Comparison of ENCODE assay signal across 14 cellular contexts in the genomic region with DNA sequence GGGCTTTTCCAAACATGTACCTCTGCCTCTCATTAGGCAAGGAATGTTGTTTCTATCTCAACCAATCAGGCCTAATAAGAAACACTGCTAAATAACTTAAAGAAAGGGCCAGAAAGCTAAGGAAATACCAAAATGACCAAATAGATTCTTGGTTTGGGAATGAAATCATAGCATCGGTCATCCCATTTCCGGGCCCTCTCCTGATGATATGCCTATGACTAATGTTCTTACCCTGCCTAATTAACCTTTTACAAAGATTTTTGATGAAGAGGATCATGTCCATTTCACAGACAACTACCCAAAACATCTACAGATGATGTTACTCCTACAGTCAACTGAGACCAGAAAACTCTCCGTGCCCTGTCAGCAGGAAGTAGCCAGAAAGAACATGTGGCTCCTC.
DNase-seq lines count a peak whose midpoint lies in the region; ATAC-seq, FAIRE-seq and TF ChIP-seq lines count a peak whose summit lies in the region.
"Had no signal": no experiment of that assay in that cellular context is flagged by ENCODE, and none has a peak within 500 bp of the region (broad histone marks: within the 10 kb centered on the region; RNA-seq: fewer than 3 reads in every experiment).

No MANE protein-coding gene starts in this region.

- POLR2A ChIA-PET in CD4-positive, alpha-beta T cell (lab: Charles Lee), result no interaction called here

- 34 to 39% methylated on average over 3 of the region's 3 CpGs for WGBS in GM23248 (ENCODE audit: low coverage in 1 of 2, low lambda C conversion rate in 2 of 2, missing lambda C conversion rate in 2 of 2), 2 experiments

- no peaks in the 10 kb centered on the region for H3K36me3 Mint-ChIP-seq in CD4-positive, alpha-beta T cell (ENCODE audit: low read depth)
- H3K36me3 Mint-ChIP-seq: CD8-positive, alpha-beta memory T cell had no signal

- no peak overlapping the region for H3K9ac ChIP-seq in GM23248

- H3K36me3 ChIP-seq in GM23248 (ENCODE audit: low read depth), result no peaks in the 10 kb centered on the region
- no peaks in the 10 kb centered on the region for H3K36me3 ChIP-seq in bronchial epithelial cell (ENCODE audit: control insufficient read depth, insufficient read depth, low read length)
- H3K36me3 ChIP-seq: HAP-1 had no signal

- intact Hi-C loops in CD4-positive, alpha-beta T cell (cut with DNase I, micrococcal nuclease), result no loop called here

- no peaks in the 10 kb centered on the region for H3K9me3 Mint-ChIP-seq in CD4-positive, alpha-beta T cell
- H3K9me3 Mint-ChIP-seq: CD8-positive, alpha-beta memory T cell had no signal

- H3K4me2 ChIP-seq in GM23248 (ENCODE audit: unreplicated experiment), result no peak overlapping the region
- H3K4me2 ChIP-seq: A549 had no signal

- H3K27ac ChIP-seq in GM23248, result no peak overlapping the region
- no peak overlapping the region for H3K27ac ChIP-seq in CD4-positive, alpha-beta T cell (ENCODE audit: low read depth, low read length)
- H3K27ac ChIP-seq: A549, C4-2B had no signal

- no peak for FAIRE-seq in bronchial epithelial cell (lab: Jason Lieb, UNC)
- FAIRE-seq: A549, GM12891, H1 had no signal

- no peaks in the 10 kb centered on the region for H3K79me2 ChIP-seq in GM23248 (ENCODE audit: insufficient read depth)

- no peak overlapping the region for H2AFZ ChIP-seq in GM23248

- ATAC-seq in HG03457 (IDR thresholded peaks at IDR 0.05; ENCODE audit: unreplicated experiment), result no peak
- no peak for ATAC-seq in CD4-positive, alpha-beta T cell (ENCODE audit: poor library complexity)
- ATAC-seq: A549 had no signal

- H3F3A ChIP-seq in GM23248 (ENCODE audit: insufficient read depth), result no peaks in the 10 kb centered on the region

- H3K4me3 ChIP-seq in GM23248, result no peak overlapping the region
- no peak overlapping the region for H3K4me3 ChIP-seq in bronchial epithelial cell (ENCODE audit: low read depth, low read length)
- H3K4me3 ChIP-seq: A549, HAP-1 had no signal

- H3K4me1 ChIP-seq in GM23248 (ENCODE audit: insufficient read depth), result no peaks in the 10 kb centered on the region
- H3K4me1 ChIP-seq: A549, Caco-2, HAP-1 had no signal

- TF ChIP-seq CTCF in bronchial epithelial cell (IDR thresholded peaks at IDR 0.05; ENCODE audit: insufficient read depth, low read length, severe bottlenecking), result no peak
- no peak for TF ChIP-seq CTCF in CD4-positive, alpha-beta T cell (IDR thresholded peaks at IDR 0.05)

- no peaks in the 10 kb centered on the region for H3K9me2 ChIP-seq in GM23248 (ENCODE audit: insufficient read depth)

- H3K4me3 Mint-ChIP-seq in CD4-positive, alpha-beta T cell, result no peak overlapping the region
- H3K4me3 Mint-ChIP-seq: CD8-positive, alpha-beta memory T cell had no signal

- H3K9me3 ChIP-seq in GM23248 (ENCODE audit: low read depth), result no peaks in the 10 kb centered on the region
- no peaks in the 10 kb centered on the region for H3K9me3 ChIP-seq in CD4-positive, alpha-beta T cell (ENCODE audit: control insufficient read depth, low read length)
- H3K9me3 ChIP-seq: A549, Caco-2, HAP-1 had no signal

- H3K27me3 Mint-ChIP-seq in CD4-positive, alpha-beta T cell, result no peaks in the 10 kb centered on the region
- H3K27me3 Mint-ChIP-seq: CD8-positive, alpha-beta memory T cell had no signal

- CTCF ChIA-PET in CD4-positive, alpha-beta T cell (lab: Charles Lee), result no interaction called here

- H4K20me1 ChIP-seq in GM23248 (ENCODE audit: insufficient read depth), result no peaks in the 10 kb centered on the region

- in situ Hi-C loops in GM23248 (cut with MboI), result no loop called here

- DNase-seq in EH (ENCODE audit: low read depth) (peak; percentile 85), GM23248 (peak; percentile 4), bronchial epithelial cell (ENCODE audit: low read depth) (peak; percentile 3)
- DNase-seq in activated CD4-positive, alpha-beta T cell treated with anti-CD3 and anti-CD28 coated beads for 48 hours, result no peak
- DNase-seq in CD4-positive, alpha-beta T cell, result no peak
- DNase-seq: Caco-2; CD8-positive, alpha-beta memory T cell; DND-41 had no signal

- H3K27ac Mint-ChIP-seq in CD4-positive, alpha-beta T cell, result no peak overlapping the region
- H3K27ac Mint-ChIP-seq: CD8-positive, alpha-beta memory T cell had no signal

- no peaks in the 10 kb centered on the region for H3K27me3 ChIP-seq in GM23248 (replicated peaks; ENCODE audit: insufficient read depth)
- no peaks in the 10 kb centered on the region for H3K27me3 ChIP-seq in bronchial epithelial cell (ENCODE audit: control insufficient read depth, insufficient read depth, low read length)
- H3K27me3 ChIP-seq in CD4-positive, alpha-beta T cell (ENCODE audit: control insufficient read depth, insufficient read depth, low read length), result no peaks in the 10 kb centered on the region

- H3K4me1 Mint-ChIP-seq in CD4-positive, alpha-beta T cell (ENCODE audit: low read depth), result no peaks in the 10 kb centered on the region
- H3K4me1 Mint-ChIP-seq: CD8-positive, alpha-beta memory T cell had no signal

Comparison
In these comparisons a context has a peak if more than half of its experiments do, and no peak if none do; other contexts are left out.
1. DNase-seq: peak in EH (single experiment), GM23248 (single experiment) and bronchial epithelial cell (single experiment); none in activated CD4-positive, alpha-beta T cell treated with anti-CD3 and anti-CD28 coated beads for 48 hours (single experiment) and CD4-positive, alpha-beta T cell (0 of 10).